ENCODE assay signal across 2 cellular contexts in genomic region chr7:196778-197321, GRCh38.
A peak's percentile ranks its signal among the peaks of the same experiment; 100 is the strongest.
TF ChIP-seq lines count a peak whose summit lies in the region.

No MANE protein-coding gene starts in this region.

TF ChIP-seq in IMR-90, 13 proteins besides CTCF, POLR2A, EP300 and RAD21:
- TF ChIP-seq ELK1 (IDR thresholded peaks at IDR 0.05; ENCODE audit: borderline replicate concordance, low read depth, low read length) (no peak), FOS (IDR thresholded peaks at IDR 0.05; ENCODE audit: low read depth, low read length) (no peak), MAZ (IDR thresholded peaks at IDR 0.05; ENCODE audit: borderline replicate concordance, low read depth, low read length) (no peak), NFE2L2 (IDR thresholded peaks at IDR 0.05; ENCODE audit: low read depth, low read length) (no peak)

TF ChIP-seq in HepG2, 621 proteins besides CTCF, POLR2A, EP300 and RAD21:
- no peak for TF ChIP-seq PRMT3 (CRISPR knock-in tag; IDR thresholded peaks at IDR 0.05; ENCODE audit: borderline replicate concordance, low read depth)
- TF ChIP-seq MAFF (IDR thresholded peaks at IDR 0.05; ENCODE audit: low read depth, low read length): peak; percentile 41; the same call in 1 of the 2 replicates
- TF ChIP-seq GMEB2 (CRISPR knock-in tag; IDR thresholded peaks at IDR 0.05; ENCODE audit: low read depth): no peak
- no peak for TF ChIP-seq SAP130 (CRISPR knock-in tag; IDR thresholded peaks at IDR 0.05; ENCODE audit: low read depth)
- no peak for TF ChIP-seq ZNF740 (CRISPR knock-in tag; IDR thresholded peaks at IDR 0.05)
- TF ChIP-seq ZNF800 (CRISPR knock-in tag; IDR thresholded peaks at IDR 0.05): no peak
- no peak for TF ChIP-seq ELF1 (CRISPR knock-in tag; IDR thresholded peaks at IDR 0.05)
- peak; percentile 45; the same call in 1 of the 2 replicates for TF ChIP-seq PATZ1 (CRISPR knock-in tag; IDR thresholded peaks at IDR 0.05)
- 0 out of 2 replicates have a peak, but pooled peaks have one; percentile 1 for TF ChIP-seq ZNF280B (CRISPR knock-in tag; IDR thresholded peaks at IDR 0.05; ENCODE audit: borderline replicate concordance)
- no peak for TF ChIP-seq ZKSCAN8 (CRISPR knock-in tag; IDR thresholded peaks at IDR 0.05; ENCODE audit: borderline replicate concordance)
- TF ChIP-seq FOXP4 (CRISPR knock-in tag; IDR thresholded peaks at IDR 0.05): no peak
- TF ChIP-seq MAFK (conservative IDR thresholded peaks at IDR 0.05 in 1 of 2, IDR thresholded peaks at IDR 0.05 in 1 of 2; ENCODE audit: low read length in 2 of 2): peak; percentile 43 to 65; a peak in 3 of 4 replicates
- TF ChIP-seq ZBTB33 (CRISPR knock-in tag; IDR thresholded peaks at IDR 0.05): peak; percentile 82
- TF ChIP-seq ZNF724P (CRISPR knock-in tag; IDR thresholded peaks at IDR 0.05; ENCODE audit: borderline replicate concordance): no peak
- TF ChIP-seq ZMYM3 (CRISPR knock-in tag; IDR thresholded peaks at IDR 0.05): no peak
- no peak for TF ChIP-seq ZNF616 (CRISPR knock-in tag; IDR thresholded peaks at IDR 0.05; ENCODE audit: low read depth)
- no peak for TF ChIP-seq SMARCE1 (IDR thresholded peaks at IDR 0.05; ENCODE audit: borderline replicate concordance)
- TF ChIP-seq ATF2 (CRISPR knock-in tag; IDR thresholded peaks at IDR 0.05): no peak
- no peak for TF ChIP-seq ZNF577 (CRISPR knock-in tag; IDR thresholded peaks at IDR 0.05; ENCODE audit: borderline replicate concordance, low read depth)
- TF ChIP-seq ZFP62 (CRISPR knock-in tag; IDR thresholded peaks at IDR 0.05): no peak
- TF ChIP-seq SP4 (CRISPR knock-in tag; IDR thresholded peaks at IDR 0.05): no peak
- TF ChIP-seq ZNF430 (CRISPR knock-in tag; IDR thresholded peaks at IDR 0.05): no peak
